ENCODE assay signal across 9 cellular contexts in genomic region chr2:118056165-118056534, GRCh38. TPM values are rescaled to one million over a fixed set of nuclear protein-coding genes. Genes with fewer than 3 reads are reported as not detected.
DNase-seq lines count a peak whose midpoint lies in the region; ATAC-seq and TF ChIP-seq lines count a peak whose summit lies in the region.
"Had no signal": no experiment of that assay in that cellular context is flagged by ENCODE, and none has a peak within 500 bp of the region (broad histone marks: within the 10 kb centered on the region; RNA-seq: fewer than 3 reads in every experiment).

No MANE protein-coding gene starts in this region.

- H3K9me3 Mint-ChIP-seq in CD14-positive monocyte (peaks cover 0 to 3% (median 0%) of the 10 kb centered on the region in 7 donors), progenitor cell of endocrine pancreas (ENCODE audit: low read depth) (no peaks in the 10 kb centered on the region)

- H3K4me3 Mint-ChIP-seq in CD14-positive monocyte (peak overlapping the region in 1 of 2 donors; percentile 65), T-helper 17 cell (no peak overlapping the region), progenitor cell of endocrine pancreas (ENCODE audit: low read depth) (no peak overlapping the region)

- ATAC-seq in GM19455 (IDR thresholded peaks at IDR 0.05; ENCODE audit: unreplicated experiment) (peak; percentile 77), HG03103 (IDR thresholded peaks at IDR 0.05; ENCODE audit: low read depth, unreplicated experiment) (peak; percentile 76), T-helper 17 cell (peak; percentile 76), omental fat pad (ENCODE audit: low FRiP score) (no peak)

- peak; percentile 76 for DNase-seq in CD14-positive monocyte (ENCODE audit: low spot score)
- DNase-seq in T-helper 17 cell, result no peak
- DNase-seq in NCI-H526 (lab: John Stamatoyannopoulos, UW), result no peak
- no peak for DNase-seq in NCI-H2227 (lab: John Stamatoyannopoulos, UW; ENCODE audit: unreplicated experiment)
- DNase-seq in omental fat pad (ENCODE audit: low spot score), result no peak
- DNase-seq in progenitor cell of endocrine pancreas (ENCODE audit: low spot score, unreplicated experiment), result no peak
- DNase-seq: foreskin fibroblast had no signal

- H3K4me1 Mint-ChIP-seq in CD14-positive monocyte (peaks cover 68% of the 10 kb centered on the region), T-helper 17 cell (peaks cover 11% of the 10 kb centered on the region), progenitor cell of endocrine pancreas (ENCODE audit: low read depth) (peaks cover 7% of the 10 kb centered on the region)

- H3K27ac Mint-ChIP-seq in CD14-positive monocyte, result peak overlapping the region; percentile 90 to 98 (median 96)
- peak overlapping the region; percentile 91 for H3K27ac Mint-ChIP-seq in T-helper 17 cell
- H3K27ac Mint-ChIP-seq in progenitor cell of endocrine pancreas, result no peak overlapping the region

- H3K36me3 Mint-ChIP-seq in CD14-positive monocyte, result no peaks in the 10 kb centered on the region
- H3K36me3 Mint-ChIP-seq in T-helper 17 cell (ENCODE audit: low read depth), result no peaks in the 10 kb centered on the region
- no peaks in the 10 kb centered on the region for H3K36me3 Mint-ChIP-seq in progenitor cell of endocrine pancreas (ENCODE audit: insufficient read depth)

- TF ChIP-seq CTCF in CD14-positive monocyte (IDR thresholded peaks at IDR 0.05), result no peak
- TF ChIP-seq CTCF in omental fat pad (IDR thresholded peaks at IDR 0.05), result no peak
- TF ChIP-seq CTCF in progenitor cell of endocrine pancreas (IDR thresholded peaks at IDR 0.05; ENCODE audit: unreplicated experiment), result no peak

- no peaks in the 10 kb centered on the region for H3K9me3 ChIP-seq in T-helper 17 cell (ENCODE audit: control insufficient read depth, low read length, poor library complexity, severe bottlenecking)

- peaks cover 0 to 2% (median 0%) of the 10 kb centered on the region in 3 donors for H3K27me3 Mint-ChIP-seq in CD14-positive monocyte (ENCODE audit: low read depth in 3 of 3)
- H3K27me3 Mint-ChIP-seq in T-helper 17 cell, result peaks cover 38% of the 10 kb centered on the region
- H3K27me3 Mint-ChIP-seq in progenitor cell of endocrine pancreas, result no peaks in the 10 kb centered on the region

- intact Hi-C loops in CD14-positive monocyte (cut with micrococcal nuclease), result loop anchor here in 1 of 2 donors (5.0 kb wide), 1 partner anchor 34 kb away; no protein-coding TSS in a partner anchor

RNA-seq across cellular contexts. Expression of gene INSIG2, which starts 32.1 kb away (rescaled TPM):
- polyA plus RNA-seq in CD14-positive monocyte, result 10 to 100 TPM; 13.6 to 14.8 TPM
- 10 to 100 TPM in 1 of 2 donors, 1 to 10 TPM in 1; 9.6 to 15.3 TPM for total RNA-seq in T-helper 17 cell
- total RNA-seq in omental fat pad, result 10 to 100 TPM in 2 of 4 donors, 1 to 10 TPM in 2; 5.3 to 15.9 (median 9.7) TPM
- total RNA-seq in progenitor cell of endocrine pancreas, result 34.3 and 35.3 TPM in 2 replicates

RNA-seq across cellular contexts. Expression of gene CCDC93, which starts 42.3 kb away (rescaled TPM):
- 1 to 10 TPM; 2.5 to 5.8 TPM for polyA plus RNA-seq in CD14-positive monocyte
- total RNA-seq in T-helper 17 cell, result 10 to 100 TPM; 51.6 to 58.2 TPM
- total RNA-seq in omental fat pad, result 10 to 100 TPM; 21.4 to 34.8 (median 22.3) TPM
- total RNA-seq in progenitor cell of endocrine pancreas, result 63.4 and 67.4 TPM in 2 replicates
